Comparison of ENCODE assay signal across 11 cellular contexts in genomic region chr10:112526130-112526529, GRCh38.
DNase-seq lines count a peak whose midpoint lies in the region; ATAC-seq, FAIRE-seq and TF ChIP-seq lines count a peak whose summit lies in the region.
"Had no signal": no experiment of that assay in that cellular context is flagged by ENCODE, and none has a peak within 500 bp of the region (broad histone marks: within the 10 kb centered on the region; RNA-seq: fewer than 3 reads in every experiment).

No MANE protein-coding gene starts in this region.

- intact Hi-C loops in cardiac septum (cut with DNase I): no loop called here

- no peaks in the 10 kb centered on the region for H3K9me3 ChIP-seq in SJCRH30 (replicated peaks)
- H3K9me3 ChIP-seq: gastroesophageal sphincter had no signal

- CTCF ChIA-PET in GM10248 (lab: Yijun Ruan, JAX): interaction anchor here (1.3 kb wide), 1 partner anchor 25 kb away, joined by 3 read pairs; no protein-coding TSS in a partner anchor

- POLR2A ChIA-PET in GM10248 (lab: Yijun Ruan, JAX): no interaction called here

- peak; percentile 64 for ATAC-seq in GM21367 (IDR thresholded peaks at IDR 0.05; ENCODE audit: unreplicated experiment)
- ATAC-seq in HG03103 (IDR thresholded peaks at IDR 0.05; ENCODE audit: low read depth, unreplicated experiment): peak; percentile 75
- ATAC-seq: gastroesophageal sphincter had no signal

- H3K27me3 ChIP-seq in bronchial epithelial cell (ENCODE audit: control insufficient read depth, insufficient read depth, low read length) (no peaks in the 10 kb centered on the region), SJCRH30 (no peaks in the 10 kb centered on the region)
- H3K27me3 ChIP-seq: gastroesophageal sphincter had no signal

- DNase-seq in GM10248 (ENCODE audit: extremely low spot score) (peak; percentile 18), bronchial epithelial cell (ENCODE audit: low read depth) (peak; percentile 75), DMS153 (lab: John Stamatoyannopoulos, UW) (no peak), cardiac septum (ENCODE audit: low spot score) (no peak), SW 1271 (lab: John Stamatoyannopoulos, UW) (no peak), SJCRH30 (no peak)
- DNase-seq: CD8-positive, alpha-beta memory T cell; NCI-H1694 treated with DMSO at 0.1 percent for 48 hours had no signal

- no peak overlapping the region for H3K4me3 ChIP-seq in bronchial epithelial cell (ENCODE audit: low read depth, low read length)
- no peak overlapping the region for H3K4me3 ChIP-seq in SJCRH30
- H3K4me3 ChIP-seq: gastroesophageal sphincter had no signal

- TF ChIP-seq CTCF in GM10248 (IDR thresholded peaks at IDR 0.05; ENCODE audit: control extremely low read depth, extremely low read depth, low read depth, missing control alignments): no peak
- no peak for TF ChIP-seq CTCF in bronchial epithelial cell (IDR thresholded peaks at IDR 0.05; ENCODE audit: insufficient read depth, low read length, severe bottlenecking)

- no peak overlapping the region for H3K27ac ChIP-seq in SJCRH30
- H3K27ac ChIP-seq: gastroesophageal sphincter had no signal

- FAIRE-seq in bronchial epithelial cell (lab: Jason Lieb, UNC): no peak

- H3K36me3 ChIP-seq in bronchial epithelial cell (ENCODE audit: control insufficient read depth, insufficient read depth, low read length): no peaks in the 10 kb centered on the region
- peaks cover 6% of the 10 kb centered on the region; the same call in 1 of the 2 replicates for H3K36me3 ChIP-seq in SJCRH30
- H3K36me3 ChIP-seq: gastroesophageal sphincter had no signal

- H3K4me1 ChIP-seq in SJCRH30: no peaks in the 10 kb centered on the region
- H3K4me1 ChIP-seq: gastroesophageal sphincter had no signal

Comparison
In these comparisons a context has a peak if more than half of its experiments do, and no peak if none do; other contexts are left out.
1. DNase-seq: peak in GM10248 (single experiment) and bronchial epithelial cell (single experiment); none in DMS153 (single experiment), cardiac septum (single experiment), SW 1271 (0 of 2) and SJCRH30 (0 of 2).